Comparison of ENCODE assay signal across 8 cellular contexts in genomic region chr2:120441744-120442471, GRCh38.
DNase-seq lines count a peak whose midpoint lies in the region; ATAC-seq and TF ChIP-seq lines count a peak whose summit lies in the region.

No MANE protein-coding gene starts in this region.

- H3K4me3 ChIP-seq in H7 (ENCODE audit: insufficient read depth, low read depth, low read length): peak overlapping the region; percentile 55; the same call in 1 of the 2 replicates

- ATAC-seq in Right ventricle myocardium inferior (peak; percentile 52), omental fat pad (ENCODE audit: low FRiP score) (peak; percentile 7)

- TF ChIP-seq CTCF in omental fat pad (IDR thresholded peaks at IDR 0.05): no peak

- DNase-seq in H7 (peak; percentile 92), SHP77 (lab: John Stamatoyannopoulos, UW) (peak; percentile 17 to 63), Right ventricle myocardium inferior (ENCODE audit: missing footprints) (no peak), omental fat pad (ENCODE audit: low spot score) (no peak), GM19240 (ENCODE audit: insufficient read length, low spot score) (no peak), NOMO-1 (lab: John Stamatoyannopoulos, UW; ENCODE audit: unreplicated experiment in 2 of 2) (no peak)
- DNase-seq in stimulated activated CD4-positive, alpha-beta T cell treated with anti-CD3 and anti-CD28 coated beads, Interleukin-1b, Interleukin-23, amount 100 ng/mL, for 48 hours: no peak
- no peak for DNase-seq in activated naive CD4-positive, alpha-beta T cell treated with Interleukin-2 at 50 U/mL for 16 hours

- peaks cover 51% of the 10 kb centered on the region for H3K27me3 ChIP-seq in H7 (ENCODE audit: control insufficient read depth, insufficient read depth, low read length)

- H3K36me3 ChIP-seq in H7 (replicated peaks; ENCODE audit: control insufficient read depth, insufficient read depth, low read length): no peaks in the 10 kb centered on the region

- intact Hi-C loops in Right ventricle myocardium inferior (cut with DNase I): no loop called here

Comparison
In these comparisons a context has a peak if more than half of its experiments do, and no peak if none do; other contexts are left out.
1. DNase-seq: peak in H7 (single experiment) and SHP77 (2 of 2); none in Right ventricle myocardium inferior (single experiment), omental fat pad (single experiment), GM19240 (single experiment), stimulated activated CD4-positive, alpha-beta T cell treated with anti-CD3 and anti-CD28 coated beads, Interleukin-1b, Interleukin-23, amount 100 ng/mL, for 48 hours (single experiment), NOMO-1 (0 of 2) and activated naive CD4-positive, alpha-beta T cell treated with Interleukin-2 at 50 U/mL for 16 hours (single experiment).